In genomic region chr19:7337380-7338194, GRCh38 we compare ENCODE assay signal across 1 cellular context.
TF ChIP-seq lines count a peak whose summit lies in the region.

No MANE protein-coding gene starts in this region.

TF ChIP-seq in HepG2, 621 proteins besides CTCF, POLR2A, EP300 and RAD21 (continued from another document):
- TF ChIP-seq, protein P1, sequence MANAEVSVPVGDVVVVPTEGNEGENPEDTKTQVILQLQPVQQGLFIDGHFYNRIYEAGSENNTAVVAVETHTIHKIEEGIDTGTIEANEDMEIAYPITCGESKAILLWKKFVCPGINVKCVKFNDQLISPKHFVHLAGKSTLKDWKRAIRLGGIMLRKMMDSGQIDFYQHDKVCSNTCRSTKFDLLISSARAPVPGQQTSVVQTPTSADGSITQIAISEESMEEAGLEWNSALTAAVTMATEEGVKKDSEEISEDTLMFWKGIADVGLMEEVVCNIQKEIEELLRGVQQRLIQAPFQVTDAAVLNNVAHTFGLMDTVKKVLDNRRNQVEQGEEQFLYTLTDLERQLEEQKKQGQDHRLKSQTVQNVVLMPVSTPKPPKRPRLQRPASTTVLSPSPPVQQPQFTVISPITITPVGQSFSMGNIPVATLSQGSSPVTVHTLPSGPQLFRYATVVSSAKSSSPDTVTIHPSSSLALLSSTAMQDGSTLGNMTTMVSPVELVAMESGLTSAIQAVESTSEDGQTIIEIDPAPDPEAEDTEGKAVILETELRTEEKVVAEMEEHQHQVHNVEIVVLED (CRISPR knock-in tag; IDR thresholded peaks at IDR 0.05; ENCODE audit: borderline replicate concordance), result no peak
- TF ChIP-seq ZNF431 (CRISPR knock-in tag; IDR thresholded peaks at IDR 0.05; ENCODE audit: borderline replicate concordance, low read depth), result no peak
- TF ChIP-seq ZNF317 (CRISPR knock-in tag; IDR thresholded peaks at IDR 0.05), result no peak
- no peak for TF ChIP-seq ZBED4 (CRISPR knock-in tag; IDR thresholded peaks at IDR 0.05; ENCODE audit: borderline replicate concordance)
- no peak for TF ChIP-seq MED13 (CRISPR knock-in tag; IDR thresholded peaks at IDR 0.05)
- TF ChIP-seq, protein P2, sequence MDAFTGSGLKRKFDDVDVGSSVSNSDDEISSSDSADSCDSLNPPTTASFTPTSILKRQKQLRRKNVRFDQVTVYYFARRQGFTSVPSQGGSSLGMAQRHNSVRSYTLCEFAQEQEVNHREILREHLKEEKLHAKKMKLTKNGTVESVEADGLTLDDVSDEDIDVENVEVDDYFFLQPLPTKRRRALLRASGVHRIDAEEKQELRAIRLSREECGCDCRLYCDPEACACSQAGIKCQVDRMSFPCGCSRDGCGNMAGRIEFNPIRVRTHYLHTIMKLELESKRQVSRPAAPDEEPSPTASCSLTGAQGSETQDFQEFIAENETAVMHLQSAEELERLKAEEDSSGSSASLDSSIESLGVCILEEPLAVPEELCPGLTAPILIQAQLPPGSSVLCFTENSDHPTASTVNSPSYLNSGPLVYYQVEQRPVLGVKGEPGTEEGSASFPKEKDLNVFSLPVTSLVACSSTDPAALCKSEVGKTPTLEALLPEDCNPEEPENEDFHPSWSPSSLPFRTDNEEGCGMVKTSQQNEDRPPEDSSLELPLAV (CRISPR knock-in tag; conservative IDR thresholded peaks at IDR 0.05; ENCODE audit: low read depth), result no peak
- no peak for TF ChIP-seq ZNF773 (CRISPR knock-in tag; IDR thresholded peaks at IDR 0.05; ENCODE audit: borderline replicate concordance)
- no peak for TF ChIP-seq HHEX (CRISPR knock-in tag; IDR thresholded peaks at IDR 0.05)
- TF ChIP-seq ZNF34 (CRISPR knock-in tag; IDR thresholded peaks at IDR 0.05; ENCODE audit: borderline replicate concordance), result no peak
- TF ChIP-seq KLF12 (CRISPR knock-in tag; IDR thresholded peaks at IDR 0.05; ENCODE audit: borderline replicate concordance), result no peak
- no peak for TF ChIP-seq PATZ1 (CRISPR knock-in tag; IDR thresholded peaks at IDR 0.05)
